In genomic region chr10:6208781-6209235, GRCh38 we compare ENCODE assay signal across 13 cellular contexts. TPM values are rescaled to one million over a fixed set of nuclear protein-coding genes. Genes with fewer than 3 reads are reported as not detected.
DNase-seq lines count a peak whose midpoint lies in the region; ATAC-seq and TF ChIP-seq lines count a peak whose summit lies in the region.
"Had no signal": no experiment of that assay in that cellular context is flagged by ENCODE, and none has a peak within 500 bp of the region (broad histone marks: within the 10 kb centered on the region; RNA-seq: fewer than 3 reads in every experiment).

No MANE protein-coding gene starts in this region.

- peaks cover 33% of the 10 kb centered on the region for H3K4me1 Mint-ChIP-seq in activated T-cell treated with anti-CD3 and anti-CD28 coated beads, Interleukin-2, amount 50 U/mL, for 72 hours (ENCODE audit: low read depth)
- H3K4me1 Mint-ChIP-seq in T-helper 17 cell (peaks cover 28% of the 10 kb centered on the region), type B pancreatic cell (ENCODE audit: unreplicated experiment) (peaks cover 26% of the 10 kb centered on the region)

- no peaks in the 10 kb centered on the region for H3K9me3 Mint-ChIP-seq in activated T-cell treated with anti-CD3 and anti-CD28 coated beads, Interleukin-2, amount 50 U/mL, for 72 hours
- no peaks in the 10 kb centered on the region for H3K9me3 Mint-ChIP-seq in type B pancreatic cell

- H3K4me3 Mint-ChIP-seq in activated T-cell treated with anti-CD3 and anti-CD28 coated beads, Interleukin-2, amount 50 U/mL, for 72 hours, result peak overlapping the region in 1 of 2 donors; percentile 27
- H3K4me3 Mint-ChIP-seq in T-helper 17 cell (no peak overlapping the region), type B pancreatic cell (peak overlapping the region; percentile 22)

- no peak for DNase-seq in activated T-cell treated with anti-CD3 and anti-CD28 coated beads, Interleukin-2, amount 50 U/mL, for 72 hours
- DNase-seq in activated T-cell treated with anti-CD3 and anti-CD28 coated beads, Interleukin-2, amount 50 U/mL, for 48 hours, result no peak
- DNase-seq in T-helper 17 cell (no peak), medulla oblongata (ENCODE audit: extremely low spot score) (peak; percentile 50), type B pancreatic cell (ENCODE audit: extremely low spot score, unreplicated experiment) (no peak), NCI-H2196 treated with DMSO at 0.1 percent for 48 hours (lab: John Stamatoyannopoulos, UW; ENCODE audit: unreplicated experiment) (no peak), GF-D8 (lab: John Stamatoyannopoulos, UW) (no peak), BE2C (no peak)
- DNase-seq: activated CD4-positive, alpha-beta T cell treated with anti-CD3 and anti-CD28 coated beads for 1 hour; MV-4-11; NCI-H226; PC-9 had no signal

- no peaks in the 10 kb centered on the region; the same call in 1 of the 2 replicates for H3K36me3 ChIP-seq in BE2C

- no peak overlapping the region for H3K4me3 ChIP-seq in BE2C (ENCODE audit: low read depth, low read length)
- H3K4me3 ChIP-seq: PC-9, smooth muscle cell had no signal

- ATAC-seq in activated T-cell treated with anti-CD3 and anti-CD28 coated beads, Interleukin-2, amount 50 U/mL, for 72 hours (replicated peaks in 1 of 2), result no peak
- peak; percentile 10 for ATAC-seq in T-helper 17 cell

- H3K27ac Mint-ChIP-seq in activated T-cell treated with anti-CD3 and anti-CD28 coated beads, Interleukin-2, amount 50 U/mL, for 72 hours, result peak overlapping the region; percentile 63
- peak overlapping the region; percentile 32 for H3K27ac Mint-ChIP-seq in T-helper 17 cell
- no peak overlapping the region for H3K27ac Mint-ChIP-seq in type B pancreatic cell

- peaks cover 2% of the 10 kb centered on the region for H3K27me3 ChIP-seq in BE2C

- TF ChIP-seq CTCF in type B pancreatic cell (conservative IDR thresholded peaks at IDR 0.05), result no peak
- no peak for TF ChIP-seq CTCF in BE2C (IDR thresholded peaks at IDR 0.05; ENCODE audit: low read depth, low read length)

- H3K4me1 ChIP-seq in BE2C, result peaks cover 5% of the 10 kb centered on the region; the same call in 1 of the 2 replicates

- H3K27me3 Mint-ChIP-seq in activated T-cell treated with anti-CD3 and anti-CD28 coated beads, Interleukin-2, amount 50 U/mL, for 72 hours (ENCODE audit: low read depth), result no peaks in the 10 kb centered on the region
- no peaks in the 10 kb centered on the region for H3K27me3 Mint-ChIP-seq in T-helper 17 cell
- peaks cover 8% of the 10 kb centered on the region for H3K27me3 Mint-ChIP-seq in type B pancreatic cell

- H3K9me3 ChIP-seq in T-helper 17 cell (ENCODE audit: control insufficient read depth, low read length, poor library complexity, severe bottlenecking), result no peaks in the 10 kb centered on the region
- no peaks in the 10 kb centered on the region for H3K9me3 ChIP-seq in BE2C

- peaks cover 8 to 32% of the 10 kb centered on the region in 2 donors for H3K36me3 Mint-ChIP-seq in activated T-cell treated with anti-CD3 and anti-CD28 coated beads, Interleukin-2, amount 50 U/mL, for 72 hours (ENCODE audit: insufficient read depth in 2 of 2)
- H3K36me3 Mint-ChIP-seq in T-helper 17 cell (ENCODE audit: low read depth) (peaks cover 1% of the 10 kb centered on the region), type B pancreatic cell (peaks cover 11% of the 10 kb centered on the region)

RNA-seq across cellular contexts. Expression of gene PFKFB3, which starts 6.1 kb away (rescaled TPM):
- total RNA-seq in activated T-cell treated with anti-CD3 and anti-CD28 coated beads, Interleukin-2, amount 50 U/mL, for 72 hours, result 100 to 1,000 TPM; 120 to 153 TPM
- total RNA-seq in T-helper 17 cell (100 to 1,000 TPM in 1 of 2 donors, 10 to 100 TPM in 1; 93.3 to 146 TPM), type B pancreatic cell (ENCODE audit: low replicate concordance) (14.0 and 30.2 TPM in 2 replicates)
- 12.1 TPM for polyA plus RNA-seq in BE2C (2012; ENCODE audit: insufficient read depth, insufficient read length, low read depth)
